Comparison of ENCODE assay signal across 14 cellular contexts in the genomic region with DNA sequence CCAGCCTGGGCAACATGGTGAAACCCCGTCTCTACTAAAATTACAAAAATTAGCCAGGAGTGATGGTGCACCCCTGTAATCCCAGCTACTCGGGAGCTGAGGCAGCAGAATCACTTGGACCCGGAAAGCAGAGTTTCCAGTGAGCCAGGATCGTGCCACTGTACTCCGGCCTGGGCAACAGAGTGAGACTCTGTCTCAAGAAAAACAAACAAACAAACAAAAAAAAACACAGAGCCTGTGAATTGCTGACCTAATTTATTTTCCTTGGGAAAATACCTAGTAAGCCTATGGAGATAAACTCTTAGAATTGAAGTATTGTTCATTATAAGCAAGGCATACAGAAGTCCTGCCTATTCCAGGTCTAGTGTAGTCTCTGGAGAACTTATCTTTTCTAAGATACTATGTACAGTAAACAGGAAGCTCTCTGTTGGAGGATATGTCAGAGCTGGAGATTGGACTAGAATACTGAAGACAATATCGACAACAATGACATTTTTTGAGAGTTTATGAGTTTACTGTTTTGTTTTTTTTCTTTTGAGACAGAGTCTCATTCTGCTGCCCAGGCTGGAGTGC. TPM values are rescaled to one million over a fixed set of nuclear protein-coding genes. Genes with fewer than 3 reads are reported as not detected.
A peak's percentile ranks its signal among the peaks of the same experiment; 100 is the strongest.
DNase-seq lines count a peak whose midpoint lies in the region; ATAC-seq and TF ChIP-seq lines count a peak whose summit lies in the region.
"Had no signal": no experiment of that assay in that cellular context is flagged by ENCODE, and none has a peak within 500 bp of the region (broad histone marks: within the 10 kb centered on the region; RNA-seq: fewer than 3 reads in every experiment).

No MANE protein-coding gene starts in this region.

- H3K27ac Mint-ChIP-seq in CD14-positive monocyte = peak overlapping the region in 4 of 7 donors; percentile 10 to 53 (median 46)
- H3K27ac Mint-ChIP-seq: activated naive CD4-positive, alpha-beta T cell treated with anti-CD3 and anti-CD28 coated beads for 36 hours had no signal

- no peak for TF ChIP-seq POLR2A in esophagus squamous epithelium (IDR thresholded peaks at IDR 0.05)
- TF ChIP-seq POLR2A in suprapubic skin (IDR thresholded peaks at IDR 0.05) = no peak

- H3K9me3 ChIP-seq in esophagus squamous epithelium (no peaks in the 10 kb centered on the region), parathyroid adenoma (ENCODE audit: control insufficient read depth, low read length) (no peaks in the 10 kb centered on the region), suprapubic skin (no peaks in the 10 kb centered on the region)

- H3K79me2 ChIP-seq in parathyroid adenoma = peaks cover 61% of the 10 kb centered on the region

- no peak overlapping the region for H3K9ac ChIP-seq in parathyroid adenoma
- H3K9ac ChIP-seq: GM23248 had no signal

- H3K36me3 ChIP-seq in esophagus squamous epithelium (peaks cover 0 to 21% (median 4%) of the 10 kb centered on the region in 3 donors), parathyroid adenoma (ENCODE audit: control insufficient read depth, insufficient read depth, low read length) (no peaks in the 10 kb centered on the region), suprapubic skin (peaks cover 14% of the 10 kb centered on the region)

- no peaks in the 10 kb centered on the region for H3K9me3 Mint-ChIP-seq in CD14-positive monocyte
- H3K9me3 Mint-ChIP-seq: activated naive CD4-positive, alpha-beta T cell treated with anti-CD3 and anti-CD28 coated beads for 36 hours; T-cell had no signal

- ATAC-seq in HG02870 (IDR thresholded peaks at IDR 0.05; ENCODE audit: unreplicated experiment) (no peak), GM18867 (IDR thresholded peaks at IDR 0.05; ENCODE audit: unreplicated experiment) (no peak)
- ATAC-seq: activated CD8-positive, alpha-beta memory T cell treated with anti-CD3 and anti-CD28 coated beads, Interleukin-2, amount 10 ng/mL, durations not matched to agents 7 days and 5 days; T-cell had no signal

- no peak overlapping the region for H2AFZ ChIP-seq in parathyroid adenoma
- H2AFZ ChIP-seq: GM23248 had no signal

- H3K4me1 ChIP-seq in esophagus squamous epithelium (peaks cover 17 to 90% (median 35%) of the 10 kb centered on the region in 3 donors), parathyroid adenoma (no peaks in the 10 kb centered on the region), suprapubic skin (peaks cover 19% of the 10 kb centered on the region)

- no peak overlapping the region for H3K4me3 ChIP-seq in esophagus squamous epithelium
- no peak overlapping the region for H3K4me3 ChIP-seq in parathyroid adenoma (ENCODE audit: low read depth, low read length)
- H3K4me3 ChIP-seq in suprapubic skin = no peak overlapping the region
- H3K4me3 ChIP-seq: GM23248 had no signal

- WGBS in esophagus squamous epithelium, 2 donors = 51 to 73% methylated on average over 5 to 6 of the region's 6 CpGs
- WGBS in suprapubic skin = 70% methylated on average over 6 of the region's 6 CpGs

- TF ChIP-seq EP300 in suprapubic skin (IDR thresholded peaks at IDR 0.05) = no peak

- peaks cover 0 to 2% (median 0%) of the 10 kb centered on the region in 3 donors for H3K27me3 Mint-ChIP-seq in CD14-positive monocyte (ENCODE audit: low read depth in 3 of 3)
- H3K27me3 Mint-ChIP-seq: activated CD8-positive, alpha-beta memory T cell treated with anti-CD3 and anti-CD28 coated beads, Interleukin-2, amount 10 ng/mL, durations not matched to agents 7 days and 5 days; brain; T-cell had no signal

- intact Hi-C loops in CD14-positive monocyte (cut with micrococcal nuclease) = loop anchor here in 1 of 2 donors (10.0 kb wide), 1 partner anchor 258 kb away; no protein-coding TSS in a partner anchor
- intact Hi-C loops in esophagus squamous epithelium (cut with DNase I) = no loop called here

- DNase-seq in CD14-positive monocyte (ENCODE audit: low spot score) = no peak
- DNase-seq in SK-MEL-5 (ENCODE audit: low read depth, low spot score) = peak; percentile 57
- no peak for DNase-seq in esophagus squamous epithelium (lab: John Stamatoyannopoulos, UW)
- DNase-seq in GM13977 (ENCODE audit: low spot score) = no peak
- DNase-seq in suprapubic skin (ENCODE audit: low spot score in 2 of 2) = no peak
- DNase-seq: activated CD8-positive, alpha-beta memory T cell treated with anti-CD3 and anti-CD28 coated beads, Interleukin-2, amount 10 ng/mL, durations not matched to agents 7 days and 5 days; activated naive CD4-positive, alpha-beta T cell treated with anti-CD3 and anti-CD28 coated beads for 36 hours; GM23248; NCI-H1436 treated with DMSO at 0.1 percent for 48 hours; T-cell had no signal

- no peak overlapping the region for H3K4me3 Mint-ChIP-seq in CD14-positive monocyte
- H3K4me3 Mint-ChIP-seq: activated CD8-positive, alpha-beta memory T cell treated with anti-CD3 and anti-CD28 coated beads, Interleukin-2, amount 10 ng/mL, durations not matched to agents 7 days and 5 days; activated naive CD4-positive, alpha-beta T cell treated with anti-CD3 and anti-CD28 coated beads for 36 hours; brain; T-cell had no signal

- in situ Hi-C loops in SK-MEL-5 (cut with HindIII; ENCODE audit: low pct_unique_long_range_greater_than_20kb, low sequenced_read_pairs) (no loop called here), GM13977 (cut with MboI; ENCODE audit: low pct_unique_long_range_greater_than_20kb, low sequenced_read_pairs, unreplicated experiment) (no loop called here)

- peak overlapping the region; percentile 11 for H3K4me2 ChIP-seq in parathyroid adenoma (ENCODE audit: low read length)

- H3K27me3 ChIP-seq in esophagus squamous epithelium (no peaks in the 10 kb centered on the region), parathyroid adenoma (ENCODE audit: control insufficient read depth, insufficient read depth, low read length) (no peaks in the 10 kb centered on the region), suprapubic skin (no peaks in the 10 kb centered on the region)

- TF ChIP-seq CTCF in CD14-positive monocyte (IDR thresholded peaks at IDR 0.05) (no peak), esophagus squamous epithelium (IDR thresholded peaks at IDR 0.05) (no peak), parathyroid adenoma (IDR thresholded peaks at IDR 0.05) (no peak), GM13977 (IDR thresholded peaks at IDR 0.05; ENCODE audit: extremely low read depth, insufficient read depth, missing control alignments) (no peak), suprapubic skin (IDR thresholded peaks at IDR 0.05) (no peak)

- peaks cover 11 to 46% of the 10 kb centered on the region in 2 donors for H3K36me3 Mint-ChIP-seq in CD14-positive monocyte
- H3K36me3 Mint-ChIP-seq: T-cell had no signal

- peaks cover 4% of the 10 kb centered on the region for H3K4me1 Mint-ChIP-seq in CD14-positive monocyte

- peak overlapping the region; percentile 0 to 64 (median 39) for H3K27ac ChIP-seq in esophagus squamous epithelium
- H3K27ac ChIP-seq in parathyroid adenoma = no peak overlapping the region
- H3K27ac ChIP-seq in suprapubic skin = no peak overlapping the region
- H3K27ac ChIP-seq: GM23248 had no signal

RNA-seq across cellular contexts. Expression of a gene that starts 14.9 kb away (rescaled TPM):
- 10 to 100 TPM; 20.9 to 28.2 TPM for polyA plus RNA-seq in CD14-positive monocyte
- total RNA-seq in SK-MEL-5 (2014; rRNA removed; shearing (Covaris generic)) = 140 and 146 TPM in 2 replicates
- 238 and 253 TPM in 2 replicates for polyA plus RNA-seq in SK-MEL-5 (2015; cell fraction: cytosol; rRNA removed)
- 399 and 469 TPM in 2 replicates for polyA plus RNA-seq in SK-MEL-5 (2015; cell fraction: nucleus; rRNA removed)
- total RNA-seq in esophagus squamous epithelium (100 to 1,000 TPM; 104 to 146 (median 129) TPM), suprapubic skin (100 to 1,000 TPM; 142 to 376 (median 172) TPM)

Comparison
In these comparisons a context has a peak if more than half of its experiments do, and no peak if none do; other contexts are left out.
1. H3K27ac ChIP-seq: peak in esophagus squamous epithelium (4 of 4); none in parathyroid adenoma (single experiment) and suprapubic skin (single experiment).